In genomic region chr16:57284206-57284951, GRCh38 we compare ENCODE assay signal across 9 cellular contexts. TPM values are rescaled to one million over a fixed set of nuclear protein-coding genes. Genes with fewer than 3 reads are reported as not detected.
DNase-seq lines count a peak whose midpoint lies in the region; ATAC-seq, FAIRE-seq and TF ChIP-seq lines count a peak whose summit lies in the region.
"Had no signal": no experiment of that assay in that cellular context is flagged by ENCODE, and none has a peak within 500 bp of the region (broad histone marks: within the 10 kb centered on the region; RNA-seq: fewer than 3 reads in every experiment).

PLLP (minus strand) TSS chr16:57284672; CDS start chr16:57284540, 132 bp downstream.

- peak; percentile 49 for DNase-seq in EL
- peak; percentile 77 for DNase-seq in LoVo (ENCODE audit: low spot score)
- peak; percentile 66 for DNase-seq in activated CD8-positive, alpha-beta memory T cell treated with anti-CD3 and anti-CD28 coated beads, Interleukin-2, amount 50 U/mL, for 48 hours
- DNase-seq in endothelial cell of umbilical vein (ENCODE audit: low read depth, low spot score), result peak; percentile 38
- DNase-seq in midbrain (lab: John Stamatoyannopoulos, UW), result peak; percentile 50

- H3K27ac ChIP-seq in endothelial cell of umbilical vein (ENCODE audit: insufficient read depth, low read depth, low read length) (no peak within 1 kb of the TSS), subcutaneous abdominal adipose tissue (ENCODE audit: low read depth, low read length) (no peak within 1 kb of the TSS)

- peak; percentile 58 for FAIRE-seq in endothelial cell of umbilical vein (lab: Jason Lieb, UNC)
- FAIRE-seq: TTC549 had no signal

- intact Hi-C loops in endothelial cell of umbilical vein (cut with micrococcal nuclease), result loop anchor here (2.0 to 5.0 kb wide), 3 partner anchors 18 to 97 kb away; partner anchors contain the start of genes ARL2BP, PSME3IP1 and RSPRY1

- H3K9me1 ChIP-seq in endothelial cell of umbilical vein (replicated peaks; ENCODE audit: control insufficient read depth, extremely low read depth, insufficient read depth, low read length), result no peaks in the 10 kb centered on the region

- BruUV-seq in endothelial cell of umbilical vein (replicated peaks; lab: Mats Ljungman, UMichigan), result no TSS peak

- H3K9ac ChIP-seq in endothelial cell of umbilical vein (replicated peaks; ENCODE audit: extremely low read depth, insufficient read depth, low read length) (peak within 1 kb of the TSS; percentile 8), subcutaneous abdominal adipose tissue (ENCODE audit: low read length in 5 of 5) (peak within 1 kb of the TSS in 2 of 5 donors; percentile 20 to 23)

- H4K20me1 ChIP-seq in endothelial cell of umbilical vein (replicated peaks; ENCODE audit: control insufficient read depth, extremely low read depth, insufficient read depth, low read length), result no peaks in the 10 kb centered on the region

- H3K9me3 ChIP-seq in endothelial cell of umbilical vein (replicated peaks; ENCODE audit: control insufficient read depth, insufficient read depth, low read length) (no peaks in the 10 kb centered on the region), subcutaneous abdominal adipose tissue (ENCODE audit: control insufficient read depth in 5 of 5, low read length in 5 of 5) (no peaks in the 10 kb centered on the region)

- peak within 1 kb of the TSS; percentile 85 for H2AFZ ChIP-seq in endothelial cell of umbilical vein (ENCODE audit: low read depth, low read length)

- H3K4me3 ChIP-seq in endothelial cell of umbilical vein (replicated peaks in 1 of 3; ENCODE audit: insufficient read depth in 1 of 3, low read depth in 1 of 3, low read length in 3 of 3) (peak within 1 kb of the TSS; percentile 8 to 38 (median 16)), subcutaneous abdominal adipose tissue (ENCODE audit: low read depth in 1 of 5, low read length in 5 of 5) (peak within 1 kb of the TSS in 4 of 5 donors; percentile 54 to 70 (median 63))

- no peaks in the 10 kb centered on the region for H3K27me3 ChIP-seq in endothelial cell of umbilical vein (ENCODE audit: control insufficient read depth in 2 of 2, insufficient read depth in 2 of 2, low read length in 2 of 2)
- H3K27me3 ChIP-seq in subcutaneous abdominal adipose tissue (ENCODE audit: control insufficient read depth in 5 of 5, insufficient read depth in 4 of 5, low read length in 5 of 5), result peaks cover 10 to 25% (median 14%) of the 10 kb centered on the region in 5 donors

- POLR2A ChIA-PET in endothelial cell of umbilical vein (lab: Charles Lee), result no interaction called here

- peak within 1 kb of the TSS; percentile 58 for H3K4me2 ChIP-seq in endothelial cell of umbilical vein (ENCODE audit: insufficient read depth, low read length)

- ATAC-seq in GM18868 (IDR thresholded peaks at IDR 0.05; ENCODE audit: unreplicated experiment) (no peak), GM19324 (IDR thresholded peaks at IDR 0.05; ENCODE audit: low FRiP score, unreplicated experiment) (no peak)

- no peak for TF ChIP-seq POLR2A in endothelial cell of umbilical vein (IDR thresholded peaks at IDR 0.05; ENCODE audit: low read depth, low read length)

- dilution Hi-C loops in endothelial cell of umbilical vein (cut with MboI; ENCODE audit: extremely low pct_ligation_motif_present, low sequenced_read_pairs), result no loop called here

- H3K36me3 ChIP-seq in endothelial cell of umbilical vein (ENCODE audit: control insufficient read depth in 2 of 2, extremely low read depth in 1 of 2, insufficient read depth in 2 of 2, low read length in 2 of 2) (no peaks in the 10 kb centered on the region), subcutaneous abdominal adipose tissue (ENCODE audit: control insufficient read depth in 5 of 5, insufficient read depth in 5 of 5, low read length in 5 of 5) (no peaks in the 10 kb centered on the region)

- no peak for TF ChIP-seq CTCF in endothelial cell of umbilical vein (IDR thresholded peaks at IDR 0.05; ENCODE audit: extremely low read depth in 1 of 2, insufficient read depth in 1 of 2, low read depth in 1 of 2, low read length in 2 of 2)

- H3K79me2 ChIP-seq in endothelial cell of umbilical vein (ENCODE audit: control insufficient read depth, insufficient read depth, low read length), result no peaks in the 10 kb centered on the region

- CTCF ChIA-PET in endothelial cell of umbilical vein (lab: Charles Lee), result interaction anchor here (1.1 to 1.5 kb wide), 2 partner anchors 16 to 39 kb away, joined by 3 to 4 read pairs; partner anchors contain the start of gene ARL2BP

- H3K4me1 ChIP-seq in endothelial cell of umbilical vein (ENCODE audit: control insufficient read depth, extremely low read depth, insufficient read depth, low read length) (peaks cover 18% of the 10 kb centered on the region), subcutaneous abdominal adipose tissue (ENCODE audit: control insufficient read depth in 5 of 5, insufficient read depth in 5 of 5, low read length in 5 of 5) (peaks cover 0 to 22% (median 15%) of the 10 kb centered on the region in 5 donors)

TF ChIP-seq in endothelial cell of umbilical vein, 7 proteins besides CTCF, POLR2A, EP300 and RAD21:
- peak; percentile 60 for TF ChIP-seq EZH2 (IDR thresholded peaks at IDR 0.05; ENCODE audit: borderline replicate concordance, low read depth, low read length, severe bottlenecking)
- peak; percentile 46 for TF ChIP-seq MAX (IDR thresholded peaks at IDR 0.05; ENCODE audit: insufficient read depth, insufficient read length)
- no peak for TF ChIP-seq FOS (IDR thresholded peaks at IDR 0.05; ENCODE audit: borderline replicate concordance, insufficient read depth, low read length)

RNA-seq across cellular contexts. Expression of gene PLLP, which starts in this region (rescaled TPM):
- total RNA-seq in endothelial cell of umbilical vein, result 3.1 and 4.4 TPM in 2 replicates
- 14.4 and 19.3 TPM in 2 replicates for polyA plus RNA-seq in endothelial cell of umbilical vein
- 8.6 and 9.4 TPM in 2 replicates for polyA plus RNA-seq in endothelial cell of umbilical vein (2011; cell fraction: cytosol; rRNA removed)
- 2.9 and 4.0 TPM in 2 replicates for polyA plus RNA-seq in endothelial cell of umbilical vein (2011; cell fraction: nucleus; rRNA removed)
- 2.6 and 2.9 TPM in 2 replicates for polyA plus RNA-seq in endothelial cell of umbilical vein (2012)
- 4.8 and 5.6 TPM in 2 replicates for polyA minus RNA-seq in endothelial cell of umbilical vein
- 41.6 TPM for polyA minus RNA-seq in endothelial cell of umbilical vein (2011; cell fraction: cytosol; rRNA and poly(A)+ RNA removed)
- polyA minus RNA-seq in endothelial cell of umbilical vein (2011; cell fraction: nucleus; rRNA and poly(A)+ RNA removed), result 1.4 and 1.6 TPM in 2 replicates
